In genomic region chr2:216069028-216069427, GRCh38 we compare ENCODE assay signal across 9 cellular contexts.
"Had no signal": no experiment of that assay in that cellular context is flagged by ENCODE, and none has a peak within 500 bp of the region (broad histone marks: within the 10 kb centered on the region; RNA-seq: fewer than 3 reads in every experiment).

No MANE protein-coding gene starts in this region.

- H3K9me3 Mint-ChIP-seq: GM23338, H9 had no signal

- H3K4me2 ChIP-seq: GM23338, KMS-11 had no signal

- H3K4me3 Mint-ChIP-seq: GM23338, H9 had no signal

- ATAC-seq: GM23338 had no signal

- H3K4me3 ChIP-seq: GM23338 had no signal

- H3K27ac ChIP-seq: KMS-11 had no signal

- FAIRE-seq: H1, H54, HTR-8/SVneo had no signal

- DNase-seq: H9, HCEC 1CT, IMR-90, KBM-7 had no signal

- H3K9ac ChIP-seq: KMS-11 had no signal

- H2AFZ ChIP-seq: GM23338 had no signal
